In genomic region chr2:240585101-240585500, GRCh38 we compare ENCODE assay signal across 8 cellular contexts. TPM values are rescaled to one million over a fixed set of nuclear protein-coding genes. Genes with fewer than 3 reads are reported as not detected.
DNase-seq lines count a peak whose midpoint lies in the region; ATAC-seq and TF ChIP-seq lines count a peak whose summit lies in the region.

No MANE protein-coding gene starts in this region.

- no peak for DNase-seq in thoracic aorta (ENCODE audit: low spot score)
- DNase-seq in NCI-H345 treated with DMSO at 0.1 percent for 48 hours (lab: John Stamatoyannopoulos, UW; ENCODE audit: unreplicated experiment): no peak
- DNase-seq in medulla oblongata (ENCODE audit: extremely low spot score): no peak

- peaks cover 27 to 34% of the 10 kb centered on the region in 2 donors for H3K4me1 ChIP-seq in thoracic aorta (ENCODE audit: control insufficient read depth in 1 of 2, low read depth in 2 of 2)
- peaks cover 0 to 67% (median 27%) of the 10 kb centered on the region in 3 donors for H3K4me1 ChIP-seq in gastroesophageal sphincter

- ATAC-seq in GM18907 (IDR thresholded peaks at IDR 0.05; ENCODE audit: unreplicated experiment): peak; percentile 38
- ATAC-seq in HG02970 (IDR thresholded peaks at IDR 0.05; ENCODE audit: low FRiP score, unreplicated experiment): peak; percentile 16
- no peak for ATAC-seq in thoracic aorta (ENCODE audit: insufficient number of reproducible peaks, low FRiP score, low read depth)
- ATAC-seq in gastroesophageal sphincter: no peak

- H3K4me3 ChIP-seq in WI38 (ENCODE audit: low read depth, low read length) (peak overlapping the region; percentile 99), iPS-11a (ENCODE audit: low read depth, low read length) (peak overlapping the region; percentile 93), thoracic aorta (peak overlapping the region; percentile 91), gastroesophageal sphincter (peak overlapping the region in 1 of 2 donors; percentile 70)

- H3K36me3 ChIP-seq in thoracic aorta (no peaks in the 10 kb centered on the region), gastroesophageal sphincter (peaks cover 0 to 19% of the 10 kb centered on the region in 2 donors)

- TF ChIP-seq EP300 in gastroesophageal sphincter (IDR thresholded peaks at IDR 0.05): no peak

- H3K27ac ChIP-seq in thoracic aorta (no peak overlapping the region), gastroesophageal sphincter (peak overlapping the region in 2 of 4 donors; percentile 91)

- TF ChIP-seq CTCF in WI38 (IDR thresholded peaks at IDR 0.05; ENCODE audit: low read depth, low read length): no peak
- TF ChIP-seq CTCF in thoracic aorta (IDR thresholded peaks at IDR 0.05): no peak
- TF ChIP-seq CTCF in gastroesophageal sphincter (IDR thresholded peaks at IDR 0.05): no peak

- no peak for TF ChIP-seq POLR2A in gastroesophageal sphincter (IDR thresholded peaks at IDR 0.05)

- H3K27me3 ChIP-seq in thoracic aorta (replicated peaks; ENCODE audit: insufficient read depth): no peaks in the 10 kb centered on the region
- H3K27me3 ChIP-seq in gastroesophageal sphincter: no peaks in the 10 kb centered on the region

- H3K9me3 ChIP-seq in thoracic aorta (no peaks in the 10 kb centered on the region), gastroesophageal sphincter (no peaks in the 10 kb centered on the region)

- WGBS in gastroesophageal sphincter (ENCODE audit: low coverage in 1 of 2), 2 donors: 93% methylated on average over 3 of the region's 6 CpGs; no CpG with 5 or more reads in 1 of the 2 donors

RNA-seq across cellular contexts. Expression of gene CAPN10, which starts 1.4 kb away (rescaled TPM):
- total RNA-seq in thoracic aorta (10 to 100 TPM; 33.3 to 38.2 TPM), gastroesophageal sphincter (10 to 100 TPM; 19.2 to 34.7 (median 23.2) TPM)

RNA-seq across cellular contexts. Expression of gene RNPEPL1, which starts 16.8 kb away (rescaled TPM):
- 100 to 1,000 TPM in 1 of 2 donors, 10 to 100 TPM in 1; 71.1 to 101 TPM for total RNA-seq in thoracic aorta
- 100 to 1,000 TPM in 1 of 4 donors, 10 to 100 TPM in 3; 49.1 to 127 (median 55.5) TPM for total RNA-seq in gastroesophageal sphincter

RNA-seq across cellular contexts. Expression of gene DUSP28, which starts 24.9 kb away (rescaled TPM):
- 10 to 100 TPM in 1 of 2 donors, 1 to 10 TPM in 1; 5.8 to 14.3 TPM for total RNA-seq in thoracic aorta
- total RNA-seq in gastroesophageal sphincter: 1 to 10 TPM; 3.0 to 5.3 (median 4.0) TPM

RNA-seq across cellular contexts. Expression of gene ANKMY1, which starts 27.3 kb away (rescaled TPM):
- total RNA-seq in thoracic aorta: 10 to 100 TPM; 20.0 to 44.8 TPM
- total RNA-seq in gastroesophageal sphincter: 10 to 100 TPM in 1 of 4 donors, 1 to 10 TPM in 3; 7.0 to 12.0 (median 8.9) TPM

RNA-seq across cellular contexts. Expression of gene GPR35, which starts 40.2 kb away (rescaled TPM):
- 1 to 10 TPM; 3.4 to 5.8 TPM for total RNA-seq in thoracic aorta
- 1 to 10 TPM in 3 of 4 donors, under 1 TPM in 1; 0.93 to 2.3 (median 1.9) TPM for total RNA-seq in gastroesophageal sphincter

Comparison
In these comparisons a context has a peak if more than half of its experiments do, and no peak if none do; other contexts are left out.
1. ATAC-seq: peak in GM18907 (single experiment) and HG02970 (single experiment); none in thoracic aorta (single experiment) and gastroesophageal sphincter (single experiment).